ENCODE assay signal across 18 cellular contexts in genomic region chr10:7267142-7267541, GRCh38.
A peak's percentile ranks its signal among the peaks of the same experiment; 100 is the strongest.
DNase-seq lines count a peak whose midpoint lies in the region; ATAC-seq and TF ChIP-seq lines count a peak whose summit lies in the region.
"Had no signal": no experiment of that assay in that cellular context is flagged by ENCODE, and none has a peak within 500 bp of the region (broad histone marks: within the 10 kb centered on the region; RNA-seq: fewer than 3 reads in every experiment).

No MANE protein-coding gene starts in this region.

- no peak for TF ChIP-seq CTCF in esophagus muscularis mucosa (IDR thresholded peaks at IDR 0.05)

- H3K27ac Mint-ChIP-seq in activated CD4-positive, alpha-beta T cell treated with anti-CD3 and anti-CD28 coated beads for 36 hours = peak overlapping the region; percentile 60
- peak overlapping the region; percentile 77 for H3K27ac Mint-ChIP-seq in T-helper 17 cell

- no peaks in the 10 kb centered on the region for H3K27me3 ChIP-seq in BLaER1
- no peaks in the 10 kb centered on the region for H3K27me3 ChIP-seq in esophagus muscularis mucosa

- H3K4me1 ChIP-seq in BLaER1 = peaks cover 86% of the 10 kb centered on the region
- H3K4me1 ChIP-seq in esophagus muscularis mucosa = peaks cover 18 to 74% (median 49%) of the 10 kb centered on the region in 4 donors

- POLR2A ChIA-PET in activated CD4-positive, alpha-beta T cell treated with anti-CD3 and anti-CD28 coated beads for 36 hours (lab: Charles Lee) = interaction anchor here (0.7 to 1.4 kb wide), 2 partner anchors 10 to 143 kb away, joined by 4 to 7 read pairs; partner anchors contain the start of gene SFMBT2

- no peaks in the 10 kb centered on the region for H3K27me3 Mint-ChIP-seq in activated CD4-positive, alpha-beta T cell treated with anti-CD3 and anti-CD28 coated beads for 36 hours
- no peaks in the 10 kb centered on the region for H3K27me3 Mint-ChIP-seq in T-helper 17 cell

- H3K9me3 ChIP-seq in BLaER1 (peaks cover 25% of the 10 kb centered on the region), T-helper 17 cell (ENCODE audit: control insufficient read depth, low read length, poor library complexity, severe bottlenecking) (no peaks in the 10 kb centered on the region), esophagus muscularis mucosa (no peaks in the 10 kb centered on the region)

- H3K36me3 Mint-ChIP-seq in activated CD4-positive, alpha-beta T cell treated with anti-CD3 and anti-CD28 coated beads for 36 hours (ENCODE audit: low read depth) = peaks cover 27% of the 10 kb centered on the region
- no peaks in the 10 kb centered on the region for H3K36me3 Mint-ChIP-seq in T-helper 17 cell (ENCODE audit: low read depth)

- H3K36me3 ChIP-seq in BLaER1 = peaks cover 69% of the 10 kb centered on the region
- H3K36me3 ChIP-seq in esophagus muscularis mucosa = no peaks in the 10 kb centered on the region

- TF ChIP-seq EP300 in esophagus muscularis mucosa (IDR thresholded peaks at IDR 0.05) = no peak

- H3K4me2 ChIP-seq in BLaER1 = peak overlapping the region; percentile 64

- H3K9ac ChIP-seq in BLaER1 = no peak overlapping the region
- H3K9ac ChIP-seq: GM23248 had no signal

- H3K4me1 Mint-ChIP-seq in activated CD4-positive, alpha-beta T cell treated with anti-CD3 and anti-CD28 coated beads for 36 hours = peaks cover 43% of the 10 kb centered on the region
- peaks cover 22% of the 10 kb centered on the region for H3K4me1 Mint-ChIP-seq in T-helper 17 cell

- H4K20me1 ChIP-seq in BLaER1 = no peaks in the 10 kb centered on the region

- CTCF ChIA-PET in activated CD4-positive, alpha-beta T cell treated with anti-CD3 and anti-CD28 coated beads for 36 hours (lab: Charles Lee) = interaction anchor here (0.8 to 1.1 kb wide), 2 partner anchors 8 to 11 kb away, joined by 3 to 4 read pairs; no protein-coding TSS in a partner anchor

- intact Hi-C loops in activated CD4-positive, alpha-beta T cell treated with anti-CD3 and anti-CD28 coated beads for 36 hours (cut with DNase I, micrococcal nuclease) = loop anchor here (5.0 to 10.0 kb wide), 3 partner anchors 342 to 1195 kb away; partner anchors contain the start of gene GATA3 (in 1 of the 2)
- intact Hi-C loops in esophagus muscularis mucosa (cut with DNase I) = no loop called here

- no peak overlapping the region for H3K4me3 Mint-ChIP-seq in activated CD4-positive, alpha-beta T cell treated with anti-CD3 and anti-CD28 coated beads for 36 hours
- H3K4me3 Mint-ChIP-seq in T-helper 17 cell = no peak overlapping the region

- no peak overlapping the region for H3K4me3 ChIP-seq in BLaER1
- H3K4me3 ChIP-seq in esophagus muscularis mucosa = no peak overlapping the region
- H3K4me3 ChIP-seq: GM23248 had no signal

- WGBS in esophagus muscularis mucosa = 98% methylated on average over 4 of the region's 4 CpGs

- H3K9me3 Mint-ChIP-seq in activated CD4-positive, alpha-beta T cell treated with anti-CD3 and anti-CD28 coated beads for 36 hours (ENCODE audit: low read depth) = peaks cover 8% of the 10 kb centered on the region

- peak overlapping the region; percentile 63 for H3K27ac ChIP-seq in BLaER1
- peak overlapping the region in 3 of 4 donors; percentile 72 to 83 (median 80) for H3K27ac ChIP-seq in esophagus muscularis mucosa (replicated peaks in 1 of 4)
- H3K27ac ChIP-seq: GM23248 had no signal

- no peak for TF ChIP-seq POLR2A in esophagus muscularis mucosa (IDR thresholded peaks at IDR 0.05; ENCODE audit: low read depth)

- peak; percentile 32 for ATAC-seq in activated CD4-positive, alpha-beta T cell treated with anti-CD3 and anti-CD28 coated beads for 36 hours
- no peak for ATAC-seq in T-helper 17 cell

- DNase-seq in activated CD4-positive, alpha-beta T cell treated with anti-CD3 and anti-CD28 coated beads for 36 hours = peak; percentile 40
- no peak for DNase-seq in activated CD4-positive, alpha-beta T cell treated with anti-CD3 and anti-CD28 coated beads for 4 hours
- DNase-seq in T-helper 17 cell (no peak), esophagus muscularis mucosa (ENCODE audit: extremely low spot score) (no peak), DMS153 treated with DMSO at 0.1 percent for 48 hours (lab: John Stamatoyannopoulos, UW; ENCODE audit: unreplicated experiment) (no peak), SHP77 treated with DMSO at 0.1 percent for 48 hours (lab: John Stamatoyannopoulos, UW) (no peak)
- no peak for DNase-seq in activated CD8-positive, alpha-beta memory T cell treated with anti-CD3 and anti-CD28 coated beads for 24 hours
- DNase-seq: DMS 273 treated with DMSO at 0.1 percent for 48 hours, GF-D8, GM23248, HCEC 1CT, IMR-90, Kasumi-1, NCI-H1105, NCI-H1694, NCI-H510A treated with DMSO at 0.1 percent for 48 hours, NCI-H82 had no signal
